Comparison of ENCODE assay signal across 10 cellular contexts in genomic region chrX:150340326-150340725, GRCh38. TPM values are rescaled to one million over a fixed set of nuclear protein-coding genes. Genes with fewer than 3 reads are reported as not detected.
DNase-seq lines count a peak whose midpoint lies in the region; ATAC-seq, FAIRE-seq and TF ChIP-seq lines count a peak whose summit lies in the region.
"Not testable (repeated sequence)": the region's sequence is repeated elsewhere in the genome, so short reads cannot be mapped to it uniquely, and the experiment has no call there.
"Had no signal": no experiment of that assay in that cellular context is flagged by ENCODE, and none has a peak within 500 bp of the region (broad histone marks: within the 10 kb centered on the region; RNA-seq: fewer than 3 reads in every experiment).

No MANE protein-coding gene starts in this region.

- H3K79me2 ChIP-seq in HepG2 (ENCODE audit: insufficient read depth, low read length), result not testable (repeated sequence)

- not testable (repeated sequence) for H3K4me3 ChIP-seq in A549; HEK293 (ENCODE audit: low read depth, low read length); bronchial epithelial cell (ENCODE audit: low read depth, low read length); HepG2 (replicated peaks in 1 of 3; ENCODE audit: insufficient read depth in 1 of 3, low read depth in 2 of 3, low read length in 3 of 3)

- not testable (repeated sequence) for ATAC-seq in A549, HepG2
- peak; percentile 37 for ATAC-seq in stimulated activated effector memory CD8-positive, alpha-beta T cell treated with anti-CD3 and anti-CD28 coated beads, Interleukin-12 subunit alpha, Interleukin-12 subunit beta, amount 100 ng/mL, for 72 hours

- not testable (repeated sequence) for TF ChIP-seq POLR2A in A549 (IDR thresholded peaks at IDR 0.05; ENCODE audit: low read length); HepG2 (IDR thresholded peaks at IDR 0.05; ENCODE audit: insufficient read depth in 1 of 2, low read depth in 2 of 2, low read length in 2 of 2)

- TF ChIP-seq EP300 in A549 (IDR thresholded peaks at IDR 0.05); HepG2 (IDR thresholded peaks at IDR 0.05; ENCODE audit: low read depth in 2 of 2, low read length in 2 of 2); HepG2 (CRISPR knock-in tag; IDR thresholded peaks at IDR 0.05; ENCODE audit: borderline replicate concordance): not testable (repeated sequence)

- in situ Hi-C loops in HepG2 (cut with HindIII; ENCODE audit: extremely low pct_ligation_motif_present, low pct_unique_long_range_greater_than_20kb), result not testable (repeated sequence)

- H2AFZ ChIP-seq in HepG2 (ENCODE audit: low read length), result not testable (repeated sequence)

- CTCF ChIA-PET in A549 (lab: Yijun Ruan, JAX), result interaction anchor here (1.2 kb wide), 1 partner anchor 14 kb away, joined by 3 read pairs; no protein-coding TSS in a partner anchor
- CTCF ChIA-PET in HEK293 (lab: Yijun Ruan, JAX), result interaction anchor here (1.0 kb wide), 1 partner anchor 24 kb away, joined by 3 read pairs; no protein-coding TSS in a partner anchor
- CTCF ChIA-PET in HepG2 (lab: Yijun Ruan, JAX; ENCODE audit: low intra/inter-chr PET ratio, low total read pairs), result not testable (repeated sequence)

- 17% methylated on average over 1 of the region's 3 CpGs for WGBS in A549 (ENCODE audit: missing lambda C conversion rate)
- WGBS in HepG2 (ENCODE audit: low lambda C conversion rate), result no CpG with 5 or more reads among the region's 3 CpGs

- H3K27ac ChIP-seq in A549; HEK293 (ENCODE audit: extremely low read depth, low read depth, low read length); HepG2 (ENCODE audit: extremely low read length, insufficient read depth, low read length): not testable (repeated sequence)
- peak overlapping the region; percentile 13; the same call in 1 of the 2 replicates for H3K27ac ChIP-seq in VCaP

- H3K4me2 ChIP-seq in A549; HepG2 (ENCODE audit: low read depth, low read length): not testable (repeated sequence)

- POLR2A ChIA-PET in A549 (lab: Yijun Ruan, JAX); HEK293 (lab: Yijun Ruan, JAX); HepG2 (lab: Yijun Ruan, JAX): not testable (repeated sequence)

- DNase-seq in A549 (ENCODE audit: low read depth in 1 of 2, low spot score in 1 of 2); GM18507 (ENCODE audit: extremely low spot score, insufficient read length, low read depth); bronchial epithelial cell (ENCODE audit: low read depth); HepG2 (ENCODE audit: low spot score); stimulated activated effector memory CD8-positive, alpha-beta T cell treated with anti-CD3 and anti-CD28 coated beads, Interleukin-12 subunit alpha, Interleukin-12 subunit beta, amount 100 ng/mL, for 72 hours (ENCODE audit: low spot score in 2 of 2): not testable (repeated sequence)
- DNase-seq in posterior vena cava (ENCODE audit: low spot score), result peak; percentile 32

- H3K4me1 Mint-ChIP-seq in stimulated activated effector memory CD8-positive, alpha-beta T cell treated with anti-CD3 and anti-CD28 coated beads, Interleukin-12 subunit alpha, Interleukin-12 subunit beta, amount 100 ng/mL, for 72 hours, result not testable (repeated sequence)

- not testable (repeated sequence) for H3K36me3 ChIP-seq in HEK293 (ENCODE audit: control insufficient read depth in 2 of 2, insufficient read depth in 1 of 2, low read length in 2 of 2); bronchial epithelial cell (ENCODE audit: control insufficient read depth, insufficient read depth, low read length); HepG2 (replicated peaks in 1 of 2; ENCODE audit: control insufficient read depth in 1 of 2, insufficient read depth in 2 of 2, low read length in 2 of 2)

- H3K9me3 Mint-ChIP-seq in stimulated activated effector memory CD8-positive, alpha-beta T cell treated with anti-CD3 and anti-CD28 coated beads, Interleukin-12 subunit alpha, Interleukin-12 subunit beta, amount 100 ng/mL, for 72 hours, result not testable (repeated sequence)

- not testable (repeated sequence) for TF ChIP-seq CTCF in A549 (IDR thresholded peaks at IDR 0.05); HEK293 (tag by site-specific recombination; IDR thresholded peaks at IDR 0.05); VCaP (conservative IDR thresholded peaks at IDR 0.05); bronchial epithelial cell (IDR thresholded peaks at IDR 0.05; ENCODE audit: insufficient read depth, low read length, severe bottlenecking); HepG2 (CRISPR knock-in tag; IDR thresholded peaks at IDR 0.05)

- not testable (repeated sequence) for H3K4me3 Mint-ChIP-seq in stimulated activated effector memory CD8-positive, alpha-beta T cell treated with anti-CD3 and anti-CD28 coated beads, Interleukin-12 subunit alpha, Interleukin-12 subunit beta, amount 100 ng/mL, for 72 hours

- H3K9ac ChIP-seq in HepG2 (ENCODE audit: insufficient read depth, low read depth, low read length), result not testable (repeated sequence)

- TF ChIP-seq RAD21 in A549 (conservative IDR thresholded peaks at IDR 0.05 in 1 of 2, IDR thresholded peaks at IDR 0.05 in 1 of 2); HepG2 (CRISPR knock-in tag; IDR thresholded peaks at IDR 0.05): not testable (repeated sequence)

- not testable (repeated sequence) for H3K4me1 ChIP-seq in A549; HEK293 (ENCODE audit: control insufficient read depth, insufficient read depth, low read length); HepG2 (ENCODE audit: insufficient read depth, low read length)

- BruUV-seq in HepG2 (replicated peaks; lab: Mats Ljungman, UMichigan), result not testable (repeated sequence)

- intact Hi-C loops in HepG2 (cut with micrococcal nuclease; ENCODE audit: unreplicated experiment); posterior vena cava (cut with DNase I): not testable (repeated sequence)

- FAIRE-seq in A549 (lab: Jason Lieb, UNC) (peak; percentile 68), GM18507 (lab: Jason Lieb, UNC) (peak; percentile 48), bronchial epithelial cell (lab: Jason Lieb, UNC) (peak; percentile 94), HepG2 (lab: Jason Lieb, UNC) (peak; percentile 30)

- H3K27me3 ChIP-seq in bronchial epithelial cell (ENCODE audit: control insufficient read depth, insufficient read depth, low read length); HepG2 (ENCODE audit: control insufficient read depth in 1 of 2, insufficient read depth in 2 of 2, low read length in 2 of 2): not testable (repeated sequence)

- H3K27ac Mint-ChIP-seq in stimulated activated effector memory CD8-positive, alpha-beta T cell treated with anti-CD3 and anti-CD28 coated beads, Interleukin-12 subunit alpha, Interleukin-12 subunit beta, amount 100 ng/mL, for 72 hours, result not testable (repeated sequence)

- not testable (repeated sequence) for H4K20me1 ChIP-seq in HepG2 (ENCODE audit: insufficient read depth, low read length)

- H3K9me3 ChIP-seq in A549; HEK293 (ENCODE audit: control insufficient read depth, insufficient read depth, low read depth, low read length); HepG2 (ENCODE audit: low read length): not testable (repeated sequence)

- H3K36me3 Mint-ChIP-seq in stimulated activated effector memory CD8-positive, alpha-beta T cell treated with anti-CD3 and anti-CD28 coated beads, Interleukin-12 subunit alpha, Interleukin-12 subunit beta, amount 100 ng/mL, for 72 hours, result not testable (repeated sequence)

TF ChIP-seq in HEK293, 187 proteins besides CTCF, POLR2A, EP300 and RAD21 (continues in another document):
- peak; percentile 73 for TF ChIP-seq SCRT1 (tag by site-specific recombination; IDR thresholded peaks at IDR 0.05; ENCODE audit: borderline replicate concordance)

RNA-seq across cellular contexts. Expression of gene MAMLD1, which starts 22.8 kb away (rescaled TPM):
- polyA plus RNA-seq in A549 (2011; rRNA removed) (1.2 and 1.9 TPM in 2 replicates), A549 (2017; fragmentation: RNase III; extraction: RNeasy Plus Mini Kit Qiagen cat#74134 plus additional on column Dnase treatment) (2.3 to 2.5 TPM (median 2.4 TPM) in 3 replicates), HepG2 (2011; rRNA removed) (0.01 TPM in 1 of 2 replicates, not detected in the other)
- 2.2 and 3.5 TPM in 2 replicates for polyA plus RNA-seq in A549 (2012; cell fraction: cytosol; rRNA removed)
- 11.3 and 12.6 TPM in 2 replicates for polyA plus RNA-seq in A549 (2012; cell fraction: nucleus; rRNA removed)
- 1.0 and 1.4 TPM in 2 replicates for polyA minus RNA-seq in A549 (2011; rRNA and poly(A)+ RNA removed)
- total RNA-seq in bronchial epithelial cell (under 0.01 and 0.13 TPM in 2 replicates), HepG2 (2016; rRNA removed; fragmentation: Illumina TruSeq; extraction: Trizol) (not detected in 2 replicates), posterior vena cava (10 to 100 TPM; 10.9 to 12.8 TPM)
- total RNA-seq in HepG2 (2016; cell fraction: cytosol; rRNA removed; fragmentation: Illumina TruSeq; extraction: Trizol; ENCODE audit: low read depth), result not detected in 2 replicates
- total RNA-seq in HepG2 (2016; cell fraction: insoluble cytoplasmic fraction; rRNA removed; fragmentation: Illumina TruSeq; extraction: Trizol), result 0.06 TPM in 1 of 2 replicates, not detected in the other
- total RNA-seq in HepG2 (2016; cell fraction: membrane; rRNA removed; fragmentation: Illumina TruSeq; extraction: Trizol), result not detected in 2 replicates
- not detected in 2 replicates for total RNA-seq in HepG2 (2016; cell fraction: nucleus; rRNA removed; fragmentation: Illumina TruSeq; extraction: Trizol)
- not detected in 2 replicates for polyA plus RNA-seq in HepG2 (2011; cell fraction: cytosol; rRNA removed)
- 0.05 TPM in 1 of 2 replicates, not detected in the other for polyA plus RNA-seq in HepG2 (2011; cell fraction: nucleus; rRNA removed)
- not detected in 2 replicates for polyA plus RNA-seq in HepG2 (2012)
- polyA plus RNA-seq in HepG2 (2016; cell fraction: cytosol; fragmentation: Illumina TruSeq; extraction: Trizol; ENCODE audit: low read depth), result 0.03 TPM in 1 of 2 replicates, not detected in the other
- polyA plus RNA-seq in HepG2 (2016; cell fraction: insoluble cytoplasmic fraction; fragmentation: Illumina TruSeq; extraction: Trizol; ENCODE audit: low read depth), result not detected in 2 replicates
- polyA plus RNA-seq in HepG2 (2016; cell fraction: membrane; fragmentation: Illumina TruSeq; extraction: Trizol; ENCODE audit: low read depth), result not detected in 2 replicates
- polyA plus RNA-seq in HepG2 (2016; cell fraction: nucleus; fragmentation: Illumina TruSeq; extraction: Trizol; ENCODE audit: insufficient read depth, low read depth), result 0.20 TPM in 1 of 2 replicates, not detected in the other
- 6.9 TPM in 1 of 2 replicates, not detected in the other for polyA minus RNA-seq in HepG2 (2011; rRNA and poly(A)+ RNA removed; ENCODE audit: low replicate concordance)
- not detected in 2 replicates for polyA minus RNA-seq in HepG2 (2011; cell fraction: cytosol; rRNA and poly(A)+ RNA removed)
- polyA minus RNA-seq in HepG2 (2011; cell fraction: nucleus; rRNA and poly(A)+ RNA removed), result 0.13 TPM in 1 of 2 replicates, not detected in the other
- total RNA-seq: Caco-2 had no signal
- polyA plus RNA-seq: CD14-positive monocyte had no signal

Comparison
In these comparisons a context has a peak if more than half of its experiments do, and no peak if none do; other contexts are left out.
1. RNA of gene MAMLD1, which starts 22.8 kb away (total RNA-seq): 10.9 to 12.8 TPM in posterior vena cava; 0.06 TPM in HepG2 and under 0.01 to 0.13 TPM in bronchial epithelial cell; every median in the first group is over 10 times any median in the second.